24 cellular contexts compared by ENCODE assay signal in genomic region chr15:26807517-26808427, GRCh38. TPM values are rescaled to one million over a fixed set of nuclear protein-coding genes. Genes with fewer than 3 reads are reported as not detected.
"Had no signal": no experiment of that assay in that cellular context is flagged by ENCODE, and none has a peak within 500 bp of the region (broad histone marks: within the 10 kb centered on the region; RNA-seq: fewer than 3 reads in every experiment).

No MANE protein-coding gene starts in this region.

- H3K4me1 ChIP-seq: colonic mucosa, sigmoid colon, testis, upper lobe of left lung had no signal

- H3K4me3 Mint-ChIP-seq: activated naive CD4-positive, alpha-beta T cell treated with anti-CD3 and anti-CD28 coated beads, Interleukin-2, amount 10 ng/mL, durations not matched to agents 7 days and 5 days; activated naive CD8-positive, alpha-beta T cell treated with anti-CD3 and anti-CD28 coated beads, Interleukin-2, amount 50 U/mL, for 24 hours; activated T-cell treated with anti-CD3 and anti-CD28 coated beads, Interleukin-2, amount 50 U/mL, for 4 hours; central memory CD8-positive, alpha-beta T cell; endodermal cell; neural crest cell; stimulated activated effector memory CD8-positive, alpha-beta T cell treated with anti-CD3 and anti-CD28 coated beads, Interleukin-12 subunit alpha, Interleukin-12 subunit beta, amount 100 ng/mL, for 72 hours had no signal

- H3K27ac Mint-ChIP-seq: activated naive CD4-positive, alpha-beta T cell treated with anti-CD3 and anti-CD28 coated beads, Interleukin-2, amount 10 ng/mL, durations not matched to agents 7 days and 5 days; activated naive CD8-positive, alpha-beta T cell treated with anti-CD3 and anti-CD28 coated beads, Interleukin-2, amount 50 U/mL, for 24 hours; endodermal cell; stimulated activated effector memory CD8-positive, alpha-beta T cell treated with anti-CD3 and anti-CD28 coated beads, Interleukin-12 subunit alpha, Interleukin-12 subunit beta, amount 100 ng/mL, for 72 hours had no signal

- H3K36me3 Mint-ChIP-seq: activated naive CD4-positive, alpha-beta T cell treated with anti-CD3 and anti-CD28 coated beads, Interleukin-2, amount 10 ng/mL, durations not matched to agents 7 days and 5 days; stimulated activated effector memory CD8-positive, alpha-beta T cell treated with anti-CD3 and anti-CD28 coated beads, Interleukin-12 subunit alpha, Interleukin-12 subunit beta, amount 100 ng/mL, for 72 hours had no signal

- H3K4me3 ChIP-seq: colonic mucosa, hepatocyte, ovary, sigmoid colon, testis, upper lobe of left lung had no signal

- H3K4me1 Mint-ChIP-seq: activated naive CD4-positive, alpha-beta T cell treated with anti-CD3 and anti-CD28 coated beads, Interleukin-2, amount 10 ng/mL, durations not matched to agents 7 days and 5 days; activated naive CD8-positive, alpha-beta T cell treated with anti-CD3 and anti-CD28 coated beads, Interleukin-2, amount 50 U/mL, for 24 hours; central memory CD8-positive, alpha-beta T cell; neural crest cell; stimulated activated effector memory CD8-positive, alpha-beta T cell treated with anti-CD3 and anti-CD28 coated beads, Interleukin-12 subunit alpha, Interleukin-12 subunit beta, amount 100 ng/mL, for 72 hours had no signal

- H3K27me3 Mint-ChIP-seq: activated naive CD4-positive, alpha-beta T cell treated with anti-CD3 and anti-CD28 coated beads, Interleukin-2, amount 10 ng/mL, durations not matched to agents 7 days and 5 days; activated naive CD8-positive, alpha-beta T cell treated with anti-CD3 and anti-CD28 coated beads, Interleukin-2, amount 50 U/mL, for 24 hours; central memory CD8-positive, alpha-beta T cell had no signal

- H2AFZ ChIP-seq: hepatocyte had no signal

- H3K4me2 ChIP-seq: hepatocyte had no signal

- H3K79me2 ChIP-seq: hepatocyte had no signal

- H3K36me3 ChIP-seq: brain microvascular endothelial cell, colonic mucosa, ovary, sigmoid colon, upper lobe of left lung had no signal

- DNase-seq: activated CD4-positive, alpha-beta T cell treated with anti-CD3 and anti-CD28 coated beads, Interleukin-2, amount 50 U/mL, for 1 hour; activated CD8-positive, alpha-beta memory T cell treated with anti-CD3 and anti-CD28 coated beads, Interleukin-2, amount 50 U/mL, for 4 hours; activated naive CD4-positive, alpha-beta T cell treated with anti-CD3 and anti-CD28 coated beads, Interleukin-2, amount 10 ng/mL, durations not matched to agents 7 days and 5 days; activated naive CD8-positive, alpha-beta T cell treated with anti-CD3 and anti-CD28 coated beads, Interleukin-2, amount 50 U/mL, for 24 hours; activated T-cell treated with anti-CD3 and anti-CD28 coated beads, Interleukin-2, amount 50 U/mL, for 4 hours; anterior cingulate cortex; brain microvascular endothelial cell; colonic mucosa; endodermal cell; foreskin fibroblast; left colon; midbrain; ovary; sigmoid colon; stimulated activated CD4-positive, alpha-beta T cell treated with anti-CD3 and anti-CD28 coated beads, Interleukin-4, amount 100 ng/mL, for 24 hours; testis; upper lobe of left lung had no signal

- H3K9me3 ChIP-seq: colonic mucosa, ovary, testis had no signal

- H3K27ac ChIP-seq: brain microvascular endothelial cell, colonic mucosa, epithelial cell of prostate, hepatocyte, ovary, sigmoid colon, testis, upper lobe of left lung had no signal

- H3K27me3 ChIP-seq: brain microvascular endothelial cell, colonic mucosa, hepatocyte, ovary, testis, upper lobe of left lung had no signal

RNA-seq across cellular contexts. Expression of gene GABRA5, which starts 59.1 kb away (rescaled TPM):
- total RNA-seq: activated T-cell treated with anti-CD3 and anti-CD28 coated beads, Interleukin-2, amount 50 U/mL, for 4 hours; colonic mucosa; left colon; lung microvascular endothelial cell; pulmonary artery endothelial cell had no signal
- polyA plus RNA-seq: hepatocyte, ovary, sigmoid colon had no signal
